Comparison of ENCODE assay signal across 1 cellular context in genomic region chr2:46874236-46874929, GRCh38.
TF ChIP-seq lines count a peak whose summit lies in the region.

No MANE protein-coding gene starts in this region.

TF ChIP-seq in GM23338, 12 proteins besides CTCF, POLR2A, EP300 and RAD21 (continued from another document):
- no peak for TF ChIP-seq EZH2phosphoT487 (IDR thresholded peaks at IDR 0.05; ENCODE audit: unreplicated experiment)
- TF ChIP-seq, protein P1, sequence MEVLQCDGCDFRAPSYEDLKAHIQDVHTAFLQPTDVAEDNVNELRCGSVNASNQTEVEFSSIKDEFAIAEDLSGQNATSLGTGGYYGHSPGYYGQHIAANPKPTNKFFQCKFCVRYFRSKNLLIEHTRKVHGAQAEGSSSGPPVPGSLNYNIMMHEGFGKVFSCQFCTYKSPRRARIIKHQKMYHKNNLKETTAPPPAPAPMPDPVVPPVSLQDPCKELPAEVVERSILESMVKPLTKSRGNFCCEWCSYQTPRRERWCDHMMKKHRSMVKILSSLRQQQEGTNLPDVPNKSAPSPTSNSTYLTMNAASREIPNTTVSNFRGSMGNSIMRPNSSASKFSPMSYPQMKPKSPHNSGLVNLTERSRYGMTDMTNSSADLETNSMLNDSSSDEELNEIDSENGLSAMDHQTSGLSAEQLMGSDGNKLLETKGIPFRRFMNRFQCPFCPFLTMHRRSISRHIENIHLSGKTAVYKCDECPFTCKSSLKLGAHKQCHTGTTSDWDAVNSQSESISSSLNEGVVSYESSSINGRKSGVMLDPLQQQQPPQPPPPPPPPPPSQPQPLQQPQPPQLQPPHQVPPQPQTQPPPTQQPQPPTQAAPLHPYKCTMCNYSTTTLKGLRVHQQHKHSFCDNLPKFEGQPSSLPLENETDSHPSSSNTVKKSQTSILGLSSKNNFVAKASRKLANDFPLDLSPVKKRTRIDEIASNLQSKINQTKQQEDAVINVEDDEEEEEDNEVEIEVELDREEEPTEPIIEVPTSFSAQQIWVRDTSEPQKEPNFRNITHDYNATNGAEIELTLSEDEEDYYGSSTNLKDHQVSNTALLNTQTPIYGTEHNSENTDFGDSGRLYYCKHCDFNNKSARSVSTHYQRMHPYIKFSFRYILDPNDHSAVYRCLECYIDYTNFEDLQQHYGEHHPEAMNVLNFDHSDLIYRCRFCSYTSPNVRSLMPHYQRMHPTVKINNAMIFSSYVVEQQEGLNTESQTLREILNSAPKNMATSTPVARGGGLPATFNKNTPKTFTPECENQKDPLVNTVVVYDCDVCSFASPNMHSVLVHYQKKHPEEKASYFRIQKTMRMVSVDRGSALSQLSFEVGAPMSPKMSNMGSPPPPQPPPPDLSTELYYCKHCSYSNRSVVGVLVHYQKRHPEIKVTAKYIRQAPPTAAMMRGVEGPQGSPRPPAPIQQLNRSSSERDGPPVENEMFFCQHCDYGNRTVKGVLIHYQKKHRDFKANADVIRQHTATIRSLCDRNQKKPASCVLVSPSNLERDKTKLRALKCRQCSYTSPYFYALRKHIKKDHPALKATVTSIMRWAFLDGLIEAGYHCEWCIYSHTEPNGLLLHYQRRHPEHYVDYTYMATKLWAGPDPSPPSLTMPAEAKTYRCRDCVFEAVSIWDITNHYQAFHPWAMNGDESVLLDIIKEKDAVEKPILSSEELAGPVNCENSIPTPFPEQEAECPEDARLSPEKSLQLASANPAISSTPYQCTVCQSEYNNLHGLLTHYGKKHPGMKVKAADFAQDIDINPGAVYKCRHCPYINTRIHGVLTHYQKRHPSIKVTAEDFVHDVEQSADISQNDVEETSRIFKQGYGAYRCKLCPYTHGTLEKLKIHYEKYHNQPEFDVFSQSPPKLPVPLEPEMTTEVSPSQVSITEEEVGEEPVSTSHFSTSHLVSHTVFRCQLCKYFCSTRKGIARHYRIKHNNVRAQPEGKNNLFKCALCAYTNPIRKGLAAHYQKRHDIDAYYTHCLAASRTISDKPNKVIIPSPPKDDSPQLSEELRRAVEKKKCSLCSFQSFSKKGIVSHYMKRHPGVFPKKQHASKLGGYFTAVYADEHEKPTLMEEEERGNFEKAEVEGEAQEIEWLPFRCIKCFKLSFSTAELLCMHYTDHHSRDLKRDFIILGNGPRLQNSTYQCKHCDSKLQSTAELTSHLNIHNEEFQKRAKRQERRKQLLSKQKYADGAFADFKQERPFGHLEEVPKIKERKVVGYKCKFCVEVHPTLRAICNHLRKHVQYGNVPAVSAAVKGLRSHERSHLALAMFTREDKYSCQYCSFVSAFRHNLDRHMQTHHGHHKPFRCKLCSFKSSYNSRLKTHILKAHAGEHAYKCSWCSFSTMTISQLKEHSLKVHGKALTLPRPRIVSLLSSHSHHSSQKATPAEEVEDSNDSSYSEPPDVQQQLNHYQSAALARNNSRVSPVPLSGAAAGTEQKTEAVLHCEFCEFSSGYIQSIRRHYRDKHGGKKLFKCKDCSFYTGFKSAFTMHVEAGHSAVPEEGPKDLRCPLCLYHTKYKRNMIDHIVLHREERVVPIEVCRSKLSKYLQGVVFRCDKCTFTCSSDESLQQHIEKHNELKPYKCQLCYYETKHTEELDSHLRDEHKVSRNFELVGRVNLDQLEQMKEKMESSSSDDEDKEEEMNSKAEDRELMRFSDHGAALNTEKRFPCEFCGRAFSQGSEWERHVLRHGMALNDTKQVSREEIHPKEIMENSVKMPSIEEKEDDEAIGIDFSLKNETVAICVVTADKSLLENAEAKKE (CRISPR knock-in tag; IDR thresholded peaks at IDR 0.05) = no peak
